ENCODE assay signal across 18 cellular contexts in genomic region chr10:31340343-31340742, GRCh38. TPM values are rescaled to one million over a fixed set of nuclear protein-coding genes. Genes with fewer than 3 reads are reported as not detected.
DNase-seq lines count a peak whose midpoint lies in the region; ATAC-seq and TF ChIP-seq lines count a peak whose summit lies in the region.
"Had no signal": no experiment of that assay in that cellular context is flagged by ENCODE, and none has a peak within 500 bp of the region (broad histone marks: within the 10 kb centered on the region; RNA-seq: fewer than 3 reads in every experiment).

No MANE protein-coding gene starts in this region.

- peak in 1 of 2 donors; percentile 27 for DNase-seq in activated naive CD4-positive, alpha-beta T cell treated with anti-CD3 and anti-CD28 coated beads, Interleukin-2, amount 50 U/mL, for 72 hours (ENCODE audit: low spot score in 2 of 2)
- DNase-seq in activated naive CD4-positive, alpha-beta T cell treated with Interleukin-2 at 50 U/mL for 16 hours = no peak
- peak; percentile 43 for DNase-seq in RPMI7951 (ENCODE audit: low read depth)
- DNase-seq in psoas muscle = no peak
- DNase-seq in dedifferentiated amniotic fluid mesenchymal stem cell (ENCODE audit: extremely low spot score) = no peak
- no peak for DNase-seq in cerebellar cortex (ENCODE audit: low spot score)
- DNase-seq in BE2C = no peak
- DNase-seq: activated CD4-positive, CD25-positive, alpha-beta regulatory T cell; activated CD8-positive, alpha-beta memory T cell treated with anti-CD3 and anti-CD28 coated beads, Interleukin-2, amount 50 U/mL, for 48 hours; activated naive CD8-positive, alpha-beta T cell treated with anti-CD3 and anti-CD28 coated beads for 36 hours; effector CD8-positive, alpha-beta T cell; HFFc6; hippocampal formation; KBM-7; NCI-H1436; T-helper 17 cell; tibial artery had no signal

- H3K36me3 ChIP-seq in HEK293 (ENCODE audit: control insufficient read depth in 2 of 2, insufficient read depth in 1 of 2, low read length in 2 of 2) (no peaks in the 10 kb centered on the region), psoas muscle (ENCODE audit: insufficient read depth in 1 of 2, low read depth in 1 of 2) (no peaks in the 10 kb centered on the region), BE2C (no peaks in the 10 kb centered on the region)
- H3K36me3 ChIP-seq: tibial artery had no signal

- CTCF ChIA-PET in HEK293 (lab: Yijun Ruan, JAX) = no interaction called here

- POLR2A ChIA-PET in HEK293 (lab: Yijun Ruan, JAX) = no interaction called here

- no peaks in the 10 kb centered on the region for H3K36me3 Mint-ChIP-seq in activated naive CD4-positive, alpha-beta T cell treated with anti-CD3 and anti-CD28 coated beads, Interleukin-2, amount 50 U/mL, for 72 hours

- TF ChIP-seq CTCF in HEK293 (tag by site-specific recombination; IDR thresholded peaks at IDR 0.05) = no peak
- TF ChIP-seq CTCF in psoas muscle (IDR thresholded peaks at IDR 0.05) = no peak
- no peak for TF ChIP-seq CTCF in BE2C (IDR thresholded peaks at IDR 0.05; ENCODE audit: low read depth, low read length)

- peaks cover 19% of the 10 kb centered on the region for H3K4me1 ChIP-seq in HEK293 (ENCODE audit: control insufficient read depth, insufficient read depth, low read length)
- H3K4me1 ChIP-seq in psoas muscle = peaks cover 45% of the 10 kb centered on the region
- H3K4me1 ChIP-seq in BE2C = peaks cover 12% of the 10 kb centered on the region; the same call in 1 of the 2 replicates

- H3K9me3 ChIP-seq in HEK293 (ENCODE audit: control insufficient read depth, insufficient read depth, low read depth, low read length) (no peaks in the 10 kb centered on the region), psoas muscle (no peaks in the 10 kb centered on the region), BE2C (no peaks in the 10 kb centered on the region)
- H3K9me3 ChIP-seq: tibial artery had no signal

- intact Hi-C loops in psoas muscle (cut with DNase I) = no loop called here

- ATAC-seq in activated naive CD4-positive, alpha-beta T cell treated with anti-CD3 and anti-CD28 coated beads, Interleukin-2, amount 50 U/mL, for 72 hours = peak; percentile 53 to 69
- ATAC-seq in psoas muscle = peak; percentile 44 to 71 (median 50)
- ATAC-seq: T-helper 17 cell had no signal

- H3K4me3 ChIP-seq in HEK293 (ENCODE audit: low read depth, low read length) (no peak overlapping the region), psoas muscle (no peak overlapping the region), BE2C (ENCODE audit: low read depth, low read length) (no peak overlapping the region)
- H3K4me3 ChIP-seq: tibial artery had no signal

- no peak overlapping the region for H3K27ac ChIP-seq in HEK293 (ENCODE audit: extremely low read depth, low read depth, low read length)
- no peak overlapping the region for H3K27ac ChIP-seq in psoas muscle
- H3K27ac ChIP-seq: tibial artery had no signal

- H3K9me3 Mint-ChIP-seq in activated naive CD4-positive, alpha-beta T cell treated with anti-CD3 and anti-CD28 coated beads, Interleukin-2, amount 50 U/mL, for 72 hours = no peaks in the 10 kb centered on the region
- H3K9me3 Mint-ChIP-seq: activated naive CD8-positive, alpha-beta T cell treated with anti-CD3 and anti-CD28 coated beads for 36 hours; HFFc6 had no signal

- H3K27ac Mint-ChIP-seq in activated naive CD4-positive, alpha-beta T cell treated with anti-CD3 and anti-CD28 coated beads, Interleukin-2, amount 50 U/mL, for 72 hours = no peak overlapping the region
- H3K27ac Mint-ChIP-seq: activated naive CD8-positive, alpha-beta T cell treated with anti-CD3 and anti-CD28 coated beads for 36 hours; HFFc6; T-helper 17 cell had no signal

- H3K27me3 ChIP-seq in psoas muscle (ENCODE audit: insufficient read depth in 3 of 3, low read length in 2 of 3) = no peaks in the 10 kb centered on the region
- H3K27me3 ChIP-seq in BE2C = no peaks in the 10 kb centered on the region
- H3K27me3 ChIP-seq: tibial artery had no signal

TF ChIP-seq in HEK293, 187 proteins besides CTCF, POLR2A, EP300 and RAD21 (continues in another document):
- TF ChIP-seq ZNF488 (tag by site-specific recombination; IDR thresholded peaks at IDR 0.05) = no peak
- TF ChIP-seq ZBTB48 (tag by site-specific recombination; IDR thresholded peaks at IDR 0.05) = 0 out of 2 replicates have a peak, but pooled peaks have one; percentile 33
- TF ChIP-seq PRDM6 (tag by site-specific recombination; IDR thresholded peaks at IDR 0.05) = peak; percentile 78
- TF ChIP-seq ZNF175 (tag by site-specific recombination; IDR thresholded peaks at IDR 0.05) = no peak
- TF ChIP-seq, protein P1, sequence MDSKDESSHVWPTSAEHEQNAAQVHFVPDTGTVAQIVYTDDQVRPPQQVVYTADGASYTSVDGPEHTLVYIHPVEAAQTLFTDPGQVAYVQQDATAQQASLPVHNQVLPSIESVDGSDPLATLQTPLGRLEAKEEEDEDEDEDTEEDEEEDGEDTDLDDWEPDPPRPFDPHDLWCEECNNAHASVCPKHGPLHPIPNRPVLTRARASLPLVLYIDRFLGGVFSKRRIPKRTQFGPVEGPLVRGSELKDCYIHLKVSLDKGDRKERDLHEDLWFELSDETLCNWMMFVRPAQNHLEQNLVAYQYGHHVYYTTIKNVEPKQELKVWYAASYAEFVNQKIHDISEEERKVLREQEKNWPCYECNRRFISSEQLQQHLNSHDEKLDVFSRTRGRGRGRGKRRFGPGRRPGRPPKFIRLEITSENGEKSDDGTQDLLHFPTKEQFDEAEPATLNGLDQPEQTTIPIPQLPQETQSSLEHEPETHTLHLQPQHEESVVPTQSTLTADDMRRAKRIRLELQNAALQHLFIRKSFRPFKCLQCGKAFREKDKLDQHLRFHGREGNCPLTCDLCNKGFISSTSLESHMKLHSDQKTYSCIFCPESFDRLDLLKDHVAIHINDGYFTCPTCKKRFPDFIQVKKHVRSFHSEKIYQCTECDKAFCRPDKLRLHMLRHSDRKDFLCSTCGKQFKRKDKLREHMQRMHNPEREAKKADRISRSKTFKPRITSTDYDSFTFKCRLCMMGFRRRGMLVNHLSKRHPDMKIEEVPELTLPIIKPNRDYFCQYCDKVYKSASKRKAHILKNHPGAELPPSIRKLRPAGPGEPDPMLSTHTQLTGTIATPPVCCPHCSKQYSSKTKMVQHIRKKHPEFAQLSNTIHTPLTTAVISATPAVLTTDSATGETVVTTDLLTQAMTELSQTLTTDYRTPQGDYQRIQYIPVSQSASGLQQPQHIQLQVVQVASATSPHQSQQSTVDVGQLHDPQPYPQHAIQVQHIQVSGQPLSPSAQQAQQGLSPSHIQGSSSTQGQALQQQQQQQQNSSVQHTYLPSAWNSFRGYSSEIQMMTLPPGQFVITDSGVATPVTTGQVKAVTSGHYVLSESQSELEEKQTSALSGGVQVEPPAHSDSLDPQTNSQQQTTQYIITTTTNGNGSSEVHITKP (tag by site-specific recombination; IDR thresholded peaks at IDR 0.05) = no peak
- TF ChIP-seq ZNF776 (tag by site-specific recombination; IDR thresholded peaks at IDR 0.05; ENCODE audit: borderline replicate concordance) = no peak

RNA-seq across cellular contexts. Expression of gene ZEB1, which starts 21.3 kb away (rescaled TPM):
- 10 to 100 TPM; 44.4 to 56.8 TPM for total RNA-seq in activated naive CD4-positive, alpha-beta T cell treated with anti-CD3 and anti-CD28 coated beads, Interleukin-2, amount 50 U/mL, for 72 hours
- total RNA-seq in RPMI7951 (2014; rRNA removed; shearing (Covaris generic)) = 82.7 and 99.4 TPM in 2 replicates
- total RNA-seq in psoas muscle = 10 to 100 TPM; 92.0 to 99.8 (median 95.3) TPM
- 10 to 100 TPM; 18.7 to 34.2 (median 23.8) TPM for polyA plus RNA-seq in psoas muscle
- 38.1 TPM for polyA plus RNA-seq in BE2C (2012; ENCODE audit: insufficient read depth, insufficient read length, low read depth)
